ENCODE assay signal across 14 cellular contexts in genomic region chr16:14378131-14378551, GRCh38.
DNase-seq lines count a peak whose midpoint lies in the region; ATAC-seq and TF ChIP-seq lines count a peak whose summit lies in the region.
"Had no signal": no experiment of that assay in that cellular context is flagged by ENCODE, and none has a peak within 500 bp of the region (broad histone marks: within the 10 kb centered on the region; RNA-seq: fewer than 3 reads in every experiment).

No MANE protein-coding gene starts in this region.

- H3K4me3 Mint-ChIP-seq in endodermal cell, result no peak overlapping the region
- H3K4me3 Mint-ChIP-seq: activated naive CD4-positive, alpha-beta T cell treated with anti-CD3 and anti-CD28 coated beads for 36 hours; CD4-positive, CD25-positive, alpha-beta regulatory T cell had no signal

- H3K9me3 ChIP-seq in endodermal cell (ENCODE audit: control insufficient read depth, low read length) (no peaks in the 10 kb centered on the region), ovary (no peaks in the 10 kb centered on the region)

- intact Hi-C loops in ovary (cut with DNase I) (no loop called here), left ventricle myocardium superior (cut with micrococcal nuclease) (no loop called here)

- H3K36me3 ChIP-seq in endodermal cell (ENCODE audit: control insufficient read depth, insufficient read depth, low read length) (no peaks in the 10 kb centered on the region), ovary (no peaks in the 10 kb centered on the region)

- DNase-seq in AG20443 (ENCODE audit: low spot score) (peak; percentile 46), HPDE6-E6E7 (ENCODE audit: extremely low spot score) (peak; percentile 69), SW480 (ENCODE audit: low spot score) (peak; percentile 87), iPS-NIHi11 (ENCODE audit: low spot score) (peak; percentile 48), endodermal cell (no peak), SHP77 (lab: John Stamatoyannopoulos, UW) (no peak), ovary (no peak), left ventricle myocardium superior (no peak)
- DNase-seq: activated CD4-positive, alpha-beta T cell treated with anti-CD3 and anti-CD28 coated beads for 4 hours; activated naive CD4-positive, alpha-beta T cell treated with anti-CD3 and anti-CD28 coated beads for 36 hours; effector memory CD4-positive, alpha-beta T cell; kidney had no signal

- no peaks in the 10 kb centered on the region for H3K9me3 Mint-ChIP-seq in endodermal cell
- H3K9me3 Mint-ChIP-seq: activated naive CD4-positive, alpha-beta T cell treated with anti-CD3 and anti-CD28 coated beads for 36 hours; CD4-positive, CD25-positive, alpha-beta regulatory T cell had no signal

- 82% methylated on average over 3 to 4 of the region's 4 CpGs for WGBS in endodermal cell (ENCODE audit: insufficient coverage in 1 of 2, insufficient read length in 1 of 2), 2 experiments
- WGBS in ovary, 3 donors, result 29 to 30% (median 30%) methylated on average over 4 of the region's 4 CpGs

- no peak overlapping the region for H3K9ac ChIP-seq in endodermal cell (ENCODE audit: extremely low read depth, low read length, poor library complexity, severe bottlenecking)

- no peak overlapping the region for H3K27ac Mint-ChIP-seq in endodermal cell
- H3K27ac Mint-ChIP-seq: activated naive CD4-positive, alpha-beta T cell treated with anti-CD3 and anti-CD28 coated beads for 36 hours; CD4-positive, CD25-positive, alpha-beta regulatory T cell; progenitor cell of endocrine pancreas had no signal

- H3K4me1 Mint-ChIP-seq in endodermal cell, result no peaks in the 10 kb centered on the region

- H3K27me3 ChIP-seq in endodermal cell (ENCODE audit: control insufficient read depth, insufficient read depth, low read length, poor library complexity, severe bottlenecking) (no peaks in the 10 kb centered on the region), ovary (no peaks in the 10 kb centered on the region)

- no peaks in the 10 kb centered on the region for H3K36me3 Mint-ChIP-seq in endodermal cell (ENCODE audit: low read depth)
- H3K36me3 Mint-ChIP-seq: CD4-positive, CD25-positive, alpha-beta regulatory T cell had no signal

- TF ChIP-seq POLR2A in ovary (IDR thresholded peaks at IDR 0.05), result no peak

- H3K27ac ChIP-seq in endodermal cell (ENCODE audit: low read depth, low read length), result no peak overlapping the region
- H3K27ac ChIP-seq in ovary, result no peak overlapping the region

- TF ChIP-seq CTCF in endodermal cell (conservative IDR thresholded peaks at IDR 0.05) (no peak), ovary (IDR thresholded peaks at IDR 0.05) (no peak)

- H3K4me3 ChIP-seq in endodermal cell (ENCODE audit: low read length), result no peak overlapping the region
- no peak overlapping the region for H3K4me3 ChIP-seq in ovary

- no peaks in the 10 kb centered on the region for H3K4me1 ChIP-seq in endodermal cell (ENCODE audit: control insufficient read depth, insufficient read depth, low read length)
- H3K4me1 ChIP-seq in ovary (ENCODE audit: insufficient read depth), result no peaks in the 10 kb centered on the region

- H3K27me3 Mint-ChIP-seq in endodermal cell (ENCODE audit: insufficient read depth), result no peaks in the 10 kb centered on the region
- H3K27me3 Mint-ChIP-seq: progenitor cell of endocrine pancreas had no signal

- TF ChIP-seq EP300 in ovary (IDR thresholded peaks at IDR 0.05), result no peak

- no peak for ATAC-seq in left ventricle myocardium superior

Comparison
In these comparisons a context has a peak if more than half of its experiments do, and no peak if none do; other contexts are left out.
1. DNase-seq: peak in AG20443 (single experiment), HPDE6-E6E7 (single experiment), SW480 (single experiment) and iPS-NIHi11 (single experiment); none in endodermal cell (single experiment), SHP77 (0 of 2), ovary (0 of 5) and left ventricle myocardium superior (single experiment).